In genomic region chr10:30736685-30737232, GRCh38 we compare ENCODE assay signal across 9 cellular contexts.
DNase-seq lines count a peak whose midpoint lies in the region; ATAC-seq and TF ChIP-seq lines count a peak whose summit lies in the region.
"Had no signal": no experiment of that assay in that cellular context is flagged by ENCODE, and none has a peak within 500 bp of the region (broad histone marks: within the 10 kb centered on the region; RNA-seq: fewer than 3 reads in every experiment).

No MANE protein-coding gene starts in this region.

- peaks cover 4% of the 10 kb centered on the region for H3K4me1 Mint-ChIP-seq in activated T-helper 17 cell treated with anti-CD3 and anti-CD28 coated beads, Interleukin-2, amount 50 U/mL, for 72 hours
- H3K4me1 Mint-ChIP-seq in neural progenitor cell, result peaks cover 5% of the 10 kb centered on the region

- H3K4me1 ChIP-seq in mucosa of descending colon (ENCODE audit: low read depth) (no peaks in the 10 kb centered on the region), neural progenitor cell (no peaks in the 10 kb centered on the region)

- no peak overlapping the region for H3K9ac ChIP-seq in neural progenitor cell
- H3K9ac ChIP-seq: KMS-11 had no signal

- peaks cover 5% of the 10 kb centered on the region for H3K27me3 Mint-ChIP-seq in activated T-helper 17 cell treated with anti-CD3 and anti-CD28 coated beads, Interleukin-2, amount 50 U/mL, for 72 hours
- H3K27me3 Mint-ChIP-seq in neural progenitor cell (ENCODE audit: insufficient read depth, low read depth), result peaks cover 6% of the 10 kb centered on the region

- TF ChIP-seq CTCF in mucosa of descending colon (IDR thresholded peaks at IDR 0.05), result no peak
- TF ChIP-seq CTCF in neural progenitor cell (IDR thresholded peaks at IDR 0.05), result no peak
- no peak for TF ChIP-seq CTCF in WERI-Rb-1 (IDR thresholded peaks at IDR 0.05; ENCODE audit: low read depth, low read length)

- H3K27me3 ChIP-seq in neural progenitor cell (no peaks in the 10 kb centered on the region), WERI-Rb-1 (ENCODE audit: insufficient read depth, low read depth, severe bottlenecking) (no peaks in the 10 kb centered on the region)

- H3K9me3 ChIP-seq in mucosa of descending colon (no peaks in the 10 kb centered on the region), neural progenitor cell (ENCODE audit: low read depth) (no peaks in the 10 kb centered on the region), WERI-Rb-1 (ENCODE audit: severe bottlenecking) (no peaks in the 10 kb centered on the region)

- H3K27ac ChIP-seq in neural progenitor cell, result no peak overlapping the region
- no peak overlapping the region for H3K27ac ChIP-seq in WERI-Rb-1
- H3K27ac ChIP-seq: KMS-11 had no signal

- H3K27ac Mint-ChIP-seq in activated T-helper 17 cell treated with anti-CD3 and anti-CD28 coated beads, Interleukin-2, amount 50 U/mL, for 72 hours, result peak overlapping the region; percentile 91
- no peak overlapping the region for H3K27ac Mint-ChIP-seq in neural progenitor cell

- H4K20me1 ChIP-seq in neural progenitor cell (ENCODE audit: low read depth), result no peaks in the 10 kb centered on the region

- H2AFZ ChIP-seq in neural progenitor cell (replicated peaks), result no peak overlapping the region

- H3K9me3 Mint-ChIP-seq in activated T-helper 17 cell treated with anti-CD3 and anti-CD28 coated beads, Interleukin-2, amount 50 U/mL, for 72 hours, result no peaks in the 10 kb centered on the region
- H3K9me3 Mint-ChIP-seq in neural progenitor cell, result no peaks in the 10 kb centered on the region

- H3K79me2 ChIP-seq in neural progenitor cell (ENCODE audit: low read depth), result no peaks in the 10 kb centered on the region

- no peaks in the 10 kb centered on the region for H3F3A ChIP-seq in neural progenitor cell (ENCODE audit: low read depth)

- no peak overlapping the region for H3K4me2 ChIP-seq in neural progenitor cell
- H3K4me2 ChIP-seq: KMS-11 had no signal

- H3K36me3 Mint-ChIP-seq in activated T-helper 17 cell treated with anti-CD3 and anti-CD28 coated beads, Interleukin-2, amount 50 U/mL, for 72 hours (ENCODE audit: low read depth), result no peaks in the 10 kb centered on the region
- H3K36me3 Mint-ChIP-seq in neural progenitor cell, result no peaks in the 10 kb centered on the region

- H3K36me3 ChIP-seq in mucosa of descending colon (ENCODE audit: low read depth), result no peaks in the 10 kb centered on the region
- no peaks in the 10 kb centered on the region for H3K36me3 ChIP-seq in neural progenitor cell
- H3K36me3 ChIP-seq in WERI-Rb-1, result no peaks in the 10 kb centered on the region

- H3K4me3 ChIP-seq in mucosa of descending colon, result no peak overlapping the region
- H3K4me3 ChIP-seq in neural progenitor cell, result no peak overlapping the region
- H3K4me3 ChIP-seq in WERI-Rb-1 (ENCODE audit: low read depth, low read length), result no peak overlapping the region

- DNase-seq in GDM1 (lab: John Stamatoyannopoulos, UW), result peak; percentile 89
- DNase-seq in mucosa of descending colon, result peak in 1 of 3 donors; percentile 21
- DNase-seq in neural progenitor cell (ENCODE audit: low spot score), result no peak
- DNase-seq in WERI-Rb-1, result no peak
- DNase-seq in left lobe of liver (ENCODE audit: low spot score), result no peak

- intact Hi-C loops in mucosa of descending colon (cut with DNase I, micrococcal nuclease), result no loop called here

- peak overlapping the region; percentile 59 for H3K4me3 Mint-ChIP-seq in activated T-helper 17 cell treated with anti-CD3 and anti-CD28 coated beads, Interleukin-2, amount 50 U/mL, for 72 hours
- no peak overlapping the region for H3K4me3 Mint-ChIP-seq in neural progenitor cell

- ATAC-seq in GM21367 (IDR thresholded peaks at IDR 0.05; ENCODE audit: unreplicated experiment) (peak; percentile 74), HG03521 (IDR thresholded peaks at IDR 0.05; ENCODE audit: unreplicated experiment) (peak; percentile 79), mucosa of descending colon (peak; percentile 58), left lobe of liver (no peak)
- ATAC-seq in activated T-helper 17 cell treated with anti-CD3 and anti-CD28 coated beads, Interleukin-2, amount 50 U/mL, for 72 hours (replicated peaks), result peak; percentile 92
